1 cellular context compared by ENCODE assay signal in genomic region chr22:37933711-37934376, GRCh38.
TF ChIP-seq lines count a peak whose summit lies in the region.

No MANE protein-coding gene starts in this region.

TF ChIP-seq in K562, 482 proteins besides CTCF, POLR2A, EP300 and RAD21 (continued from another document):
- TF ChIP-seq FOXP4 (CRISPR knock-in tag; IDR thresholded peaks at IDR 0.05; ENCODE audit: borderline replicate concordance) (peak; percentile 56; the same call in 1 of the 2 replicates), SP2 (IDR thresholded peaks at IDR 0.05; ENCODE audit: extremely low read depth, low read depth, low read length, poor library complexity, severe bottlenecking) (no peak), LCOR (CRISPR knock-in tag; IDR thresholded peaks at IDR 0.05) (no peak), ATF7 (IDR thresholded peaks at IDR 0.05) (peak; percentile 58; the same call in 1 of the 2 replicates), CBX8 (IDR thresholded peaks at IDR 0.05; ENCODE audit: borderline replicate concordance, extremely low read depth, low read depth, low read length, poor library complexity, severe bottlenecking) (no peak), E2F6 (IDR thresholded peaks at IDR 0.05; ENCODE audit: borderline replicate concordance in 1 of 2, extremely low read depth in 1 of 2, insufficient read depth in 1 of 2, insufficient read length in 1 of 2, low read depth in 1 of 2, low read length in 1 of 2, poor library complexity in 1 of 2, severe bottlenecking in 1 of 2) (peak in 1 of 2 experiments; percentile 15), CBFB (CRISPR knock-in tag; IDR thresholded peaks at IDR 0.05) (0 out of 2 replicates have a peak, but pooled peaks have one; percentile 57), ELF4 (CRISPR knock-in tag; IDR thresholded peaks at IDR 0.05) (no peak), BCOR (IDR thresholded peaks at IDR 0.05) (no peak), RBFOX2 (IDR thresholded peaks at IDR 0.05; ENCODE audit: low read depth, low read length) (no peak; the same call in 1 of the 2 replicates), ZZZ3 (IDR thresholded peaks at IDR 0.05) (no peak), KLF10 (CRISPR knock-in tag; IDR thresholded peaks at IDR 0.05) (no peak), TSHZ1 (CRISPR knock-in tag; IDR thresholded peaks at IDR 0.05) (no peak), POLR3A (IDR thresholded peaks at IDR 0.05; ENCODE audit: borderline replicate concordance, extremely low read depth, insufficient read depth, insufficient read length) (no peak), POLR2G (IDR thresholded peaks at IDR 0.05; ENCODE audit: low read depth, low read length) (peak; percentile 50; the same call in 1 of the 2 replicates), ILK (tag; IDR thresholded peaks at IDR 0.05; ENCODE audit: borderline replicate concordance, low read depth) (no peak), ZNF589 (CRISPR knock-in tag; IDR thresholded peaks at IDR 0.05; ENCODE audit: low read depth) (no peak), E2F5 (CRISPR knock-in tag; IDR thresholded peaks at IDR 0.05) (no peak), ELK1 (CRISPR knock-in tag; IDR thresholded peaks at IDR 0.05) (no peak), ZNF318 (IDR thresholded peaks at IDR 0.05; ENCODE audit: borderline replicate concordance in 1 of 2, low read depth in 1 of 2) (no peak), MTA1 (IDR thresholded peaks at IDR 0.05; ENCODE audit: borderline replicate concordance) (no peak), FIP1L1 (IDR thresholded peaks at IDR 0.05; ENCODE audit: low read depth, low read length, poor library complexity, severe bottlenecking) (peak; percentile 32), AFF1 (IDR thresholded peaks at IDR 0.05; ENCODE audit: low read depth in 1 of 2, partially characterized antibody in 2 of 2) (no peak), MAFK (IDR thresholded peaks at IDR 0.05; ENCODE audit: low read length) (no peak), SPI1 (IDR thresholded peaks at IDR 0.05; ENCODE audit: borderline replicate concordance, low read depth, low read length) (no peak), CHAMP1 (IDR thresholded peaks at IDR 0.05) (no peak)
